In the genomic region with DNA sequence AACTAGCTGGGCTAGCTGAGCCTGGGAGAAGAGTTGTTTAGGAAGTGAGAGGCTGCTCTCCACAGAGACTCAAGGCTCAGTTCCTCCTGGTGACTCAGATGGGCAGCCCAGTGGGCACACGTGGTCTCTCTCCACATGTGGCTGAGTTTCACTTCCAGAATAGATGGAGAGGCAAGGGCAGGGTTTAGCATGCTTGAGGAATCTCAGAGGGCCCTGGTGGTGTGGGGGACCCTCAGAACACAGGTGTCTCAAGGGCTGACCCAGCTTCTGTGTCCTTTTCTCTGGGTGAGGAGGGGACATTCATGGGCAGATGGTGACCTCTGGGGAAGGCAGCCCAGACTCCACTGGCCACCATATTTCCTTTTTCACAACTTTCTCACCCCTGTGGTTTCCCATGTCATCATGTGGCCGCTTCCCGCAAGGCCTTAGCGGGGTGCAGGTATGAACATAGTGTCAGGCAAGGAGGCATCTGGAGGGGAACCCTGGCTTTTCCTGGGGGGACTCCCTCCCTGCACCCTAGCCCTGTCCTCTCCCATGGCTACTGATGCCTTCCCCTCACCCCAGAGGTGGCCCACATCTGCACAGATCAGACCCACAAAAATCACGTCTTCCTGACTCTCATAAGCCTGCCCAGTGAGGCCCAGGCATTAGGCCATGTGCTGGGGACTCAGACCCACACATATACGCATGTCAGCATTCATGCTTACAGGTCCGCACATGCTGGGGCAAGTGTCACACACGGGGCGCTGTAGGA, we compare ENCODE assay signal across 8 cellular contexts. TPM values are rescaled to one million over a fixed set of nuclear protein-coding genes. Genes with fewer than 3 reads are reported as not detected.
DNase-seq lines count a peak whose midpoint lies in the region; ATAC-seq and TF ChIP-seq lines count a peak whose summit lies in the region.

No MANE protein-coding gene starts in this region.

- peak overlapping the region in 2 of 5 donors; percentile 27 to 41 for H3K4me3 Mint-ChIP-seq in immature natural killer cell
- no peak overlapping the region for H3K4me3 Mint-ChIP-seq in CD4-positive, alpha-beta T cell
- H3K4me3 Mint-ChIP-seq in mesothelial cell of epicardium, result no peak overlapping the region

- H3K4me1 ChIP-seq in Peyer's patch, result peaks cover 0 to 20% (median 12%) of the 10 kb centered on the region in 4 donors

- intact Hi-C loops in CD4-positive, alpha-beta T cell (cut with DNase I, micrococcal nuclease), result loop anchor here in 1 of 2 experiments (5.0 kb wide), 3 partner anchors 206 to 406 kb away; partner anchors contain the start of genes HROB, LSM12 and PPY

- DNase-seq in Peyer's patch (peak in 2 of 3 donors; percentile 84 to 85), immature natural killer cell (peak in 2 of 3 donors; percentile 32 to 41), NCI-H187 treated with DMSO at 0.1 percent for 48 hours (lab: John Stamatoyannopoulos, UW) (no peak), NCI-H526 treated with DMSO at 0.1 percent for 48 hours (lab: John Stamatoyannopoulos, UW) (no peak), mesothelial cell of epicardium (ENCODE audit: low spot score in 2 of 2, unreplicated experiment in 2 of 2) (no peak)
- DNase-seq in CD4-positive, alpha-beta T cell, result no peak

- CTCF ChIA-PET in CD4-positive, alpha-beta T cell (lab: Charles Lee), result no interaction called here

- no peaks in the 10 kb centered on the region for H3K9me3 ChIP-seq in Peyer's patch
- no peaks in the 10 kb centered on the region for H3K9me3 ChIP-seq in CD4-positive, alpha-beta T cell (ENCODE audit: control insufficient read depth, low read length)

- H3K27ac ChIP-seq in Peyer's patch, result peak overlapping the region in 1 of 4 donors; percentile 87
- no peak overlapping the region for H3K27ac ChIP-seq in CD4-positive, alpha-beta T cell (ENCODE audit: low read depth, low read length)

- peaks cover 29 to 37% of the 10 kb centered on the region in 2 donors for H3K4me1 Mint-ChIP-seq in immature natural killer cell
- H3K4me1 Mint-ChIP-seq in CD4-positive, alpha-beta T cell (ENCODE audit: low read depth), result peaks cover 29% of the 10 kb centered on the region
- H3K4me1 Mint-ChIP-seq in mesothelial cell of epicardium, result peaks cover 16% of the 10 kb centered on the region

- no peak overlapping the region for H3K4me3 ChIP-seq in Peyer's patch

- no peaks in the 10 kb centered on the region for H3K27me3 ChIP-seq in Peyer's patch
- no peaks in the 10 kb centered on the region for H3K27me3 ChIP-seq in CD4-positive, alpha-beta T cell (ENCODE audit: control insufficient read depth, insufficient read depth, low read length)

- ATAC-seq in GM18511 (IDR thresholded peaks at IDR 0.05; ENCODE audit: unreplicated experiment) (peak; percentile 55), HG02678 (IDR thresholded peaks at IDR 0.05; ENCODE audit: unreplicated experiment) (peak; percentile 48)
- ATAC-seq in CD4-positive, alpha-beta T cell (ENCODE audit: poor library complexity), result no peak

- H3K9me3 Mint-ChIP-seq in immature natural killer cell (no peaks in the 10 kb centered on the region), mesothelial cell of epicardium (no peaks in the 10 kb centered on the region)
- H3K9me3 Mint-ChIP-seq in CD4-positive, alpha-beta T cell, result no peaks in the 10 kb centered on the region

- no peak for TF ChIP-seq POLR2A in Peyer's patch (IDR thresholded peaks at IDR 0.05)

- H3K27me3 Mint-ChIP-seq in immature natural killer cell (ENCODE audit: low read depth in 3 of 3) (peaks cover 0 to 6% (median 5%) of the 10 kb centered on the region in 3 donors), mesothelial cell of epicardium (ENCODE audit: low read depth) (no peaks in the 10 kb centered on the region)
- peaks cover 4% of the 10 kb centered on the region for H3K27me3 Mint-ChIP-seq in CD4-positive, alpha-beta T cell

- no peaks in the 10 kb centered on the region for H3K36me3 Mint-ChIP-seq in immature natural killer cell
- peaks cover 4% of the 10 kb centered on the region for H3K36me3 Mint-ChIP-seq in CD4-positive, alpha-beta T cell (ENCODE audit: low read depth)
- H3K36me3 Mint-ChIP-seq in mesothelial cell of epicardium, result peaks cover 5% of the 10 kb centered on the region

- POLR2A ChIA-PET in CD4-positive, alpha-beta T cell (lab: Charles Lee), result no interaction called here

- H3K36me3 ChIP-seq in Peyer's patch, result peaks cover 0 to 46% (median 0%) of the 10 kb centered on the region in 3 donors

- H3K27ac Mint-ChIP-seq in immature natural killer cell (peak overlapping the region in 2 of 6 donors; percentile 18 to 66), mesothelial cell of epicardium (no peak overlapping the region)
- no peak overlapping the region for H3K27ac Mint-ChIP-seq in CD4-positive, alpha-beta T cell

- no peak for TF ChIP-seq CTCF in Peyer's patch (IDR thresholded peaks at IDR 0.05)
- no peak for TF ChIP-seq CTCF in CD4-positive, alpha-beta T cell (IDR thresholded peaks at IDR 0.05)
- no peak for TF ChIP-seq CTCF in mesothelial cell of epicardium (IDR thresholded peaks at IDR 0.05; ENCODE audit: unreplicated experiment)

RNA-seq across cellular contexts. Expression of gene GRN, which starts 3.3 kb away (rescaled TPM):
- total RNA-seq in Peyer's patch, result 100 to 1,000 TPM; 145 to 678 (median 492) TPM
- 100 to 1,000 TPM in 1 of 3 donors, 10 to 100 TPM in 2; 50.9 to 103 (median 73.3) TPM for polyA plus RNA-seq in immature natural killer cell
- total RNA-seq in CD4-positive, alpha-beta T cell, result 10 to 100 TPM; 15.3 to 16.1 TPM
- 128 to 144 TPM (median 137 TPM) in 3 replicates for total RNA-seq in mesothelial cell of epicardium

RNA-seq across cellular contexts. Expression of gene FAM171A2, which starts 15.2 kb away (rescaled TPM):
- total RNA-seq in Peyer's patch (1 to 10 TPM in 1 of 4 donors, under 1 TPM in 2, not detected in 1; 0.27 to 5.0 (median 0.88) TPM), mesothelial cell of epicardium (58.0 to 64.7 TPM (median 60.7 TPM) in 3 replicates)
- polyA plus RNA-seq in immature natural killer cell, result under 1 TPM in 1 of 3 donors, not detected in 2; 0.07 TPM
- under 1 TPM; 0.08 to 0.19 TPM for total RNA-seq in CD4-positive, alpha-beta T cell

RNA-seq across cellular contexts. Expression of gene SLC25A39, which starts 23.8 kb away (rescaled TPM):
- 100 to 1,000 TPM in 3 of 4 donors, 10 to 100 TPM in 1; 97.7 to 155 (median 129) TPM for total RNA-seq in Peyer's patch
- 100 to 1,000 TPM; 125 to 158 (median 127) TPM for polyA plus RNA-seq in immature natural killer cell
- total RNA-seq in CD4-positive, alpha-beta T cell, result 10 to 100 TPM; 55.5 to 65.5 TPM
- 106 to 113 TPM (median 112 TPM) in 3 replicates for total RNA-seq in mesothelial cell of epicardium

RNA-seq across cellular contexts. Expression of gene RUNDC3A, which starts 40.0 kb away (rescaled TPM):
- total RNA-seq in Peyer's patch (10 to 100 TPM in 1 of 4 donors, 1 to 10 TPM in 2, under 1 TPM in 1; 0.88 to 14.9 (median 3.8) TPM), mesothelial cell of epicardium (0.34 to 0.60 TPM (median 0.53 TPM) in 3 replicates)
- not detected for polyA plus RNA-seq in immature natural killer cell
- not detected for total RNA-seq in CD4-positive, alpha-beta T cell

RNA-seq across cellular contexts. Expression of gene ITGA2B, which starts 41.0 kb away (rescaled TPM):
- total RNA-seq in Peyer's patch (1 to 10 TPM in 1 of 4 donors, not detected in 3; 2.5 TPM), mesothelial cell of epicardium (12.2 to 15.9 TPM (median 13.6 TPM) in 3 replicates)
- polyA plus RNA-seq in immature natural killer cell, result 1 to 10 TPM; 1.9 to 9.3 (median 2.8) TPM
- total RNA-seq in CD4-positive, alpha-beta T cell, result under 1 TPM; 0.85 to 0.87 TPM

Comparison
In these comparisons a context has a peak if more than half of its experiments do, and no peak if none do; other contexts are left out.
1. DNase-seq: peak in Peyer's patch (2 of 3) and immature natural killer cell (2 of 3); none in NCI-H187 treated with DMSO at 0.1 percent for 48 hours (single experiment), CD4-positive, alpha-beta T cell (0 of 10), NCI-H526 treated with DMSO at 0.1 percent for 48 hours (single experiment) and mesothelial cell of epicardium (0 of 2).